Comparison of ENCODE assay signal across 8 cellular contexts in genomic region chr2:12718662-12719399, GRCh38. TPM values are rescaled to one million over a fixed set of nuclear protein-coding genes. Genes with fewer than 3 reads are reported as not detected.
DNase-seq lines count a peak whose midpoint lies in the region; ATAC-seq lines count a peak whose summit lies in the region.

No MANE protein-coding gene starts in this region.

- H3K27me3 Mint-ChIP-seq in CD8-positive, alpha-beta memory T cell: peaks cover 0 to 2% of the 10 kb centered on the region in 2 donors
- peaks cover 6% of the 10 kb centered on the region for H3K27me3 Mint-ChIP-seq in activated naive CD8-positive, alpha-beta T cell treated with anti-CD3 and anti-CD28 coated beads, Interleukin-2, amount 10 ng/mL, durations not matched to agents 7 days and 5 days

- peak in 4 of 5 donors; percentile 19 to 28 (median 24) for DNase-seq in CD8-positive, alpha-beta memory T cell
- DNase-seq in NCI-H69 (lab: John Stamatoyannopoulos, UW) (peak; percentile 7), iris pigment epithelial cell (ENCODE audit: low read depth) (peak; percentile 28)
- DNase-seq in activated naive CD8-positive, alpha-beta T cell treated with anti-CD3 and anti-CD28 coated beads, Interleukin-2, amount 10 ng/mL, durations not matched to agents 7 days and 5 days: peak; percentile 43
- peak; percentile 41 for DNase-seq in stimulated activated CD8-positive, alpha-beta memory T cell treated with anti-CD3 and anti-CD28 coated beads, Interleukin-4, amount 100 ng/mL, for 48 hours
- DNase-seq in activated CD4-positive, CD25-positive, alpha-beta regulatory T cell treated with anti-CD3 and anti-CD28 coated beads, Interleukin-2, amount 50 U/mL, for 72 hours: no peak

- no peaks in the 10 kb centered on the region for H3K9me3 ChIP-seq in CD8-positive, alpha-beta memory T cell (ENCODE audit: low read length)

- H3K27me3 ChIP-seq in CD8-positive, alpha-beta memory T cell (ENCODE audit: insufficient read depth, low read length, poor library complexity, severe bottlenecking): no peaks in the 10 kb centered on the region

- peak overlapping the region; percentile 86 to 99 (median 96) for H3K27ac Mint-ChIP-seq in CD8-positive, alpha-beta memory T cell
- peak overlapping the region; percentile 94 for H3K27ac Mint-ChIP-seq in activated naive CD8-positive, alpha-beta T cell treated with anti-CD3 and anti-CD28 coated beads, Interleukin-2, amount 10 ng/mL, durations not matched to agents 7 days and 5 days

- H3K9me3 Mint-ChIP-seq in CD8-positive, alpha-beta memory T cell: peaks cover 0 to 2% (median 0%) of the 10 kb centered on the region in 5 donors
- H3K9me3 Mint-ChIP-seq in activated naive CD8-positive, alpha-beta T cell treated with anti-CD3 and anti-CD28 coated beads, Interleukin-2, amount 10 ng/mL, durations not matched to agents 7 days and 5 days: no peaks in the 10 kb centered on the region

- peak overlapping the region; percentile 93 to 100 (median 99) for H3K4me3 Mint-ChIP-seq in CD8-positive, alpha-beta memory T cell
- peak overlapping the region; percentile 97 for H3K4me3 Mint-ChIP-seq in activated naive CD8-positive, alpha-beta T cell treated with anti-CD3 and anti-CD28 coated beads, Interleukin-2, amount 10 ng/mL, durations not matched to agents 7 days and 5 days

- POLR2A ChIA-PET in CD8-positive, alpha-beta memory T cell (lab: Charles Lee): interaction anchor here (0.7 to 4.0 kb wide), 3 partner anchors 9 to 300 kb away, joined by 3 to 27 read pairs (median 13); no protein-coding TSS in a partner anchor
- POLR2A ChIA-PET in activated naive CD8-positive, alpha-beta T cell treated with anti-CD3 and anti-CD28 coated beads, Interleukin-2, amount 10 ng/mL, durations not matched to agents 7 days and 5 days (lab: Charles Lee): interaction anchor here (1.3 to 2.8 kb wide), 2 partner anchors 137 to 212 kb away, joined by 4 to 15 read pairs; no protein-coding TSS in a partner anchor

- ATAC-seq in activated naive CD8-positive, alpha-beta T cell treated with anti-CD3 and anti-CD28 coated beads, Interleukin-2, amount 10 ng/mL, durations not matched to agents 7 days and 5 days (ENCODE audit: low read depth): no peak
- ATAC-seq in GM19452 (IDR thresholded peaks at IDR 0.05; ENCODE audit: unreplicated experiment) (no peak), HG02798 (IDR thresholded peaks at IDR 0.05; ENCODE audit: poor library complexity, unreplicated experiment) (no peak)

- H3K27ac ChIP-seq in CD8-positive, alpha-beta memory T cell (ENCODE audit: low read depth, low read length): peak overlapping the region; percentile 83

- peak overlapping the region; percentile 80 for H3K4me3 ChIP-seq in CD8-positive, alpha-beta memory T cell (ENCODE audit: low read length)

- peaks cover 14% of the 10 kb centered on the region for H3K36me3 ChIP-seq in CD8-positive, alpha-beta memory T cell (ENCODE audit: insufficient read depth, low read length)

- H3K36me3 Mint-ChIP-seq in CD8-positive, alpha-beta memory T cell: peaks cover 0 to 42% (median 16%) of the 10 kb centered on the region in 3 donors
- peaks cover 14% of the 10 kb centered on the region for H3K36me3 Mint-ChIP-seq in activated naive CD8-positive, alpha-beta T cell treated with anti-CD3 and anti-CD28 coated beads, Interleukin-2, amount 10 ng/mL, durations not matched to agents 7 days and 5 days

- peaks cover 62 to 70% (median 63%) of the 10 kb centered on the region in 3 donors for H3K4me1 Mint-ChIP-seq in CD8-positive, alpha-beta memory T cell
- peaks cover 50% of the 10 kb centered on the region for H3K4me1 Mint-ChIP-seq in activated naive CD8-positive, alpha-beta T cell treated with anti-CD3 and anti-CD28 coated beads, Interleukin-2, amount 10 ng/mL, durations not matched to agents 7 days and 5 days

- CTCF ChIA-PET in CD8-positive, alpha-beta memory T cell (lab: Charles Lee): interaction anchor here (1.3 to 4.2 kb wide), 6 partner anchors 9 to 288 kb away, joined by 3 to 45 read pairs (median 20); no protein-coding TSS in a partner anchor

- H3K4me1 ChIP-seq in CD8-positive, alpha-beta memory T cell (ENCODE audit: insufficient read depth, low read length): peaks cover 54% of the 10 kb centered on the region

RNA-seq across cellular contexts. Expression of gene TRIB2, which starts 2.1 kb away (rescaled TPM):
- 1 to 10 TPM; 9.4 to 9.6 TPM for total RNA-seq in CD8-positive, alpha-beta memory T cell
- polyA plus RNA-seq in CD8-positive, alpha-beta memory T cell: 48.6 TPM
- total RNA-seq in activated naive CD8-positive, alpha-beta T cell treated with anti-CD3 and anti-CD28 coated beads, Interleukin-2, amount 10 ng/mL, durations not matched to agents 7 days and 5 days: 10 to 100 TPM; 48.7 to 54.0 TPM

Comparison
In these comparisons a context has a peak if more than half of its experiments do, and no peak if none do; other contexts are left out.
1. RNA of gene TRIB2, which starts 2.1 kb away (total RNA-seq): 48.7 to 54.0 TPM in activated naive CD8-positive, alpha-beta T cell treated with anti-CD3 and anti-CD28 coated beads, Interleukin-2, amount 10 ng/mL, durations not matched to agents 7 days and 5 days; 9.4 to 9.6 TPM in CD8-positive, alpha-beta memory T cell; every median in the first group is over 4 times any median in the second.